8 cellular contexts compared by ENCODE assay signal in the genomic region with DNA sequence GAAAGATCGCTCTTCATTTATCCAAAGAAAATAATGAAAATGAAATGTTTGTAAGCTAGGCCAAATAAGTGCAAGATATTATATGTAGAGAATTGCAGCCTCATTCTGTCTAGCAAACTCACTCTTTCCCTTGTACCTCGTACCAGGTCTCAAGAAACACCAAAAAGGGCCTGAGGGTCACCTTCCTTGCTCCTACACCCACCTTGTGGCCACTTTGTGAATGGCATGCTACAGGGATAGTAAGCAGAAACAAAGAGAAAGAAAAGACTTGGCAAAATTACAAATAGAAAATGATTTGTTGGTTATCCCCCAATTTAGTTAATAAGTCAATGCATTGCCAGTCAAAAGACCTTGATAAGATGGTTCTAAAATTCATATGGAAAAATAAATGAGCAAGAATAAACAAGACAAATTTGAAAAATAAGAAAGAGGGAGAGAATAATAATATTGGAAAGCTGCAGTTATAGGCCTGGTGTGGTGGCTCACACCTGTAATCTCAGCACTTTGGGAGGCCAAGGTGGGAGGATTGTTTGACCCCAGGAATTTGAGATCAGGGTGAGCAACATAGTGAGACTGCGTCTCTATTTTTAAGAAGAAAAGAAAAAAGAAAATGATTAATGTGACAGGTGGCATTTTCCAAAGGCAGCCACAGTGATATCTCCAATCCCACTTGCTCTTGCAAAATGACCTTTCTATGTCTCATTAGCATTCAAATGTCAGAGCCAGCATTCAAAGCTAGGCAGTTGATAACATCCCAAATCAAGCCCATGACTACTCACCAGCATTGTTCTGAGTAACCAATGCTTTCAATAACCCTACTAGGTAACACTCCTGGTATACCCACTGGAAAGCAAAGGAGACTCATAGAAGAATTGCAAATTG. TPM values are rescaled to one million over a fixed set of nuclear protein-coding genes. Genes with fewer than 3 reads are reported as not detected.
DNase-seq lines count a peak whose midpoint lies in the region; ATAC-seq and TF ChIP-seq lines count a peak whose summit lies in the region.

No MANE protein-coding gene starts in this region.

- WGBS in psoas muscle, 3 donors = 78 to 87% (median 84%) methylated on average over 3 of the region's 3 CpGs

- H3K36me3 ChIP-seq in MG63 = no peaks in the 10 kb centered on the region
- H3K36me3 ChIP-seq in SJCRH30 = no peaks in the 10 kb centered on the region
- H3K36me3 ChIP-seq in psoas muscle (ENCODE audit: insufficient read depth in 1 of 2, low read depth in 1 of 2) = no peaks in the 10 kb centered on the region

- H3K4me3 ChIP-seq in MG63 = no peak overlapping the region
- H3K4me3 ChIP-seq in SJCRH30 = no peak overlapping the region
- no peak overlapping the region for H3K4me3 ChIP-seq in psoas muscle

- TF ChIP-seq CTCF in C4-2B (conservative IDR thresholded peaks at IDR 0.05) (peak; percentile 80), psoas muscle (IDR thresholded peaks at IDR 0.05) (peak; percentile 80)

- H3K9me3 ChIP-seq in MG63 = no peaks in the 10 kb centered on the region
- H3K9me3 ChIP-seq in SJCRH30 (replicated peaks) = no peaks in the 10 kb centered on the region
- no peaks in the 10 kb centered on the region for H3K9me3 ChIP-seq in psoas muscle

- intact Hi-C loops in psoas muscle (cut with DNase I) = no loop called here

- ATAC-seq in GM19395 (IDR thresholded peaks at IDR 0.05; ENCODE audit: unreplicated experiment) = peak; percentile 43
- ATAC-seq in psoas muscle = peak in 2 of 4 donors; percentile 47 to 53

- H3K27ac ChIP-seq in C4-2B = no peak overlapping the region
- H3K27ac ChIP-seq in SJCRH30 = no peak overlapping the region
- H3K27ac ChIP-seq in psoas muscle = no peak overlapping the region

- H3K27me3 ChIP-seq in MG63 (no peaks in the 10 kb centered on the region), SJCRH30 (no peaks in the 10 kb centered on the region), psoas muscle (ENCODE audit: insufficient read depth in 3 of 3, low read length in 2 of 3) (no peaks in the 10 kb centered on the region)

- peaks cover 22% of the 10 kb centered on the region for H3K4me1 ChIP-seq in SJCRH30
- H3K4me1 ChIP-seq in psoas muscle = no peaks in the 10 kb centered on the region

- DNase-seq in MG63 (peak; percentile 64), SJCRH30 (peak; percentile 84 to 94), globus pallidus (ENCODE audit: low spot score) (peak; percentile 47), psoas muscle (peak in 1 of 2 donors; percentile 42), mesenteric fat pad (ENCODE audit: low spot score) (no peak)
- DNase-seq in activated gamma-delta T cell treated with anti-CD3 and anti-CD28 coated beads, Interleukin-2, amount 50 U/mL, for 16 hours (ENCODE audit: low read depth) = peak; percentile 66

RNA-seq across cellular contexts. Expression of gene BMP10, which starts 38.8 kb away (rescaled TPM):
- total RNA-seq in MG63 (2014; rRNA removed; shearing (Covaris generic); ENCODE audit: low replicate concordance) = not detected in 2 replicates
- total RNA-seq in SJCRH30 (2014; rRNA removed; shearing (Covaris generic)) = 0.08 TPM in 1 of 2 replicates, not detected in the other
- under 1 TPM in 2 of 4 donors, not detected in 2; 0.17 to 0.27 TPM for total RNA-seq in psoas muscle
- polyA plus RNA-seq in psoas muscle = not detected
- not detected for total RNA-seq in mesenteric fat pad

RNA-seq across cellular contexts. Expression of gene GKN2, which starts 42.7 kb away (rescaled TPM):
- not detected in 2 replicates for total RNA-seq in MG63 (2014; rRNA removed; shearing (Covaris generic); ENCODE audit: low replicate concordance)
- total RNA-seq in SJCRH30 (2014; rRNA removed; shearing (Covaris generic)) = not detected in 2 replicates
- total RNA-seq in psoas muscle = not detected
- not detected for polyA plus RNA-seq in psoas muscle
- total RNA-seq in mesenteric fat pad = not detected
